27 cellular contexts compared by ENCODE assay signal in genomic region chr10:6464862-6465430, GRCh38.
DNase-seq lines count a peak whose midpoint lies in the region; ATAC-seq and TF ChIP-seq lines count a peak whose summit lies in the region.
"Had no signal": no experiment of that assay in that cellular context is flagged by ENCODE, and none has a peak within 500 bp of the region (broad histone marks: within the 10 kb centered on the region; RNA-seq: fewer than 3 reads in every experiment).

No MANE protein-coding gene starts in this region.

- H3K4me2 ChIP-seq in GM23338 = no peak overlapping the region

- H3K9me2 ChIP-seq in GM23338 (ENCODE audit: insufficient read depth) = 0 out of 2 replicates have a peak, but pooled peaks cover 7% of the 10 kb centered on the region

- WGBS in adrenal gland, 4 donors = 81 to 89% (median 85%) methylated on average over 9 of the region's 9 CpGs

- H3K27ac ChIP-seq in adrenal gland (no peak overlapping the region), brain microvascular endothelial cell (no peak overlapping the region), GM23338 (ENCODE audit: low read depth) (no peak overlapping the region)
- H3K27ac ChIP-seq: neutrophil, prostate gland, testis, vagina had no signal

- no peak overlapping the region for H3K4me3 Mint-ChIP-seq in activated CD8-positive, alpha-beta memory T cell treated with anti-CD3 and anti-CD28 coated beads, Interleukin-2, amount 10 ng/mL, durations not matched to agents 7 days and 5 days
- H3K4me3 Mint-ChIP-seq in activated CD8-positive, alpha-beta T cell treated with anti-CD3 and anti-CD28 coated beads, Interleukin-2, amount 10 ng/mL, durations not matched to agents 7 days and 5 days = no peak overlapping the region
- peak overlapping the region in 2 of 3 experiments; percentile 7 to 36 for H3K4me3 Mint-ChIP-seq in nephron
- no peak overlapping the region for H3K4me3 Mint-ChIP-seq in GM23338
- H3K4me3 Mint-ChIP-seq: central memory CD8-positive, alpha-beta T cell had no signal

- TF ChIP-seq CTCF in nephron (IDR thresholded peaks at IDR 0.05; ENCODE audit: unreplicated experiment in 3 of 3) = no peak
- no peak for TF ChIP-seq CTCF in adrenal gland (IDR thresholded peaks at IDR 0.05)
- TF ChIP-seq CTCF in brain microvascular endothelial cell (IDR thresholded peaks at IDR 0.05; ENCODE audit: low read depth, low read length, missing control alignments) = no peak
- no peak for TF ChIP-seq CTCF in GM23338 (conservative IDR thresholded peaks at IDR 0.05; ENCODE audit: low read depth in 2 of 2)

- H3K4me3 ChIP-seq in adrenal gland = no peak overlapping the region
- H3K4me3 ChIP-seq in brain microvascular endothelial cell (ENCODE audit: low read depth, low read length) = no peak overlapping the region
- H3K4me3 ChIP-seq in GM23338 = no peak overlapping the region
- H3K4me3 ChIP-seq: prostate gland, testis, vagina had no signal

- peaks cover 9% of the 10 kb centered on the region for H3K9me3 Mint-ChIP-seq in activated CD8-positive, alpha-beta memory T cell treated with anti-CD3 and anti-CD28 coated beads, Interleukin-2, amount 10 ng/mL, durations not matched to agents 7 days and 5 days (ENCODE audit: low read depth)
- H3K9me3 Mint-ChIP-seq in activated CD8-positive, alpha-beta T cell treated with anti-CD3 and anti-CD28 coated beads, Interleukin-2, amount 10 ng/mL, durations not matched to agents 7 days and 5 days (ENCODE audit: insufficient read depth) = peaks cover 4% of the 10 kb centered on the region
- H3K9me3 Mint-ChIP-seq in nephron = peaks cover 5% of the 10 kb centered on the region
- H3K9me3 Mint-ChIP-seq in GM23338 = peaks cover 4% of the 10 kb centered on the region
- H3K9me3 Mint-ChIP-seq: central memory CD8-positive, alpha-beta T cell had no signal

- ATAC-seq in activated CD8-positive, alpha-beta memory T cell treated with anti-CD3 and anti-CD28 coated beads, Interleukin-2, amount 10 ng/mL, durations not matched to agents 7 days and 5 days = no peak
- ATAC-seq in GM18511 (IDR thresholded peaks at IDR 0.05; ENCODE audit: unreplicated experiment) (peak; percentile 8), GM23338 (no peak)
- ATAC-seq in activated CD8-positive, alpha-beta T cell treated with anti-CD3 and anti-CD28 coated beads, Interleukin-2, amount 10 ng/mL, durations not matched to agents 7 days and 5 days = no peak

- no peaks in the 10 kb centered on the region for H3K36me3 ChIP-seq in adrenal gland (replicated peaks in 1 of 2)
- no peaks in the 10 kb centered on the region for H3K36me3 ChIP-seq in brain microvascular endothelial cell (replicated peaks)
- H3K36me3 ChIP-seq in GM23338 (ENCODE audit: insufficient read depth) = peaks cover 12% of the 10 kb centered on the region; the same call in 1 of the 2 replicates
- H3K36me3 ChIP-seq: BE2C, neutrophil, prostate gland, vagina had no signal

- no peaks in the 10 kb centered on the region for H3K9me3 ChIP-seq in adrenal gland (replicated peaks in 1 of 3)
- H3K9me3 ChIP-seq: BE2C, Caco-2, neutrophil, prostate gland, testis, vagina had no signal

- intact Hi-C loops in adrenal gland (cut with DNase I) = no loop called here

- no peak for TF ChIP-seq POLR2A in adrenal gland (IDR thresholded peaks at IDR 0.05)

- POLR2A ChIA-PET in activated CD8-positive, alpha-beta T cell treated with anti-CD3 and anti-CD28 coated beads, Interleukin-2, amount 10 ng/mL, durations not matched to agents 7 days and 5 days (lab: Charles Lee) = interaction anchor here (1.3 kb wide), 1 partner anchor 17 kb away, joined by 5 read pairs; no protein-coding TSS in a partner anchor

- no peaks in the 10 kb centered on the region for H3F3A ChIP-seq in GM23338 (replicated peaks; ENCODE audit: low read depth)

- peak; percentile 40 for DNase-seq in activated CD8-positive, alpha-beta memory T cell treated with anti-CD3 and anti-CD28 coated beads, Interleukin-2, amount 50 U/mL, for 48 hours
- DNase-seq in activated CD8-positive, alpha-beta memory T cell treated with anti-CD3 and anti-CD28 coated beads, Interleukin-2, amount 10 ng/mL, durations not matched to agents 7 days and 5 days = no peak
- no peak for DNase-seq in activated CD8-positive, alpha-beta T cell treated with anti-CD3 and anti-CD28 coated beads, Interleukin-2, amount 10 ng/mL, durations not matched to agents 7 days and 5 days
- DNase-seq in adrenal gland = no peak
- no peak for DNase-seq in brain microvascular endothelial cell
- DNase-seq in GM23338 (ENCODE audit: low spot score) = no peak
- DNase-seq: activated T-cell treated with anti-CD3 and anti-CD28 coated beads, Interleukin-2, amount 50 U/mL, for 48 hours; BE2C; Caco-2; dermis blood vessel endothelial cell; DND-41; glutamatergic neuron; HCEC 1CT; kidney glomerular epithelial cell; NCI-H1048; NCI-H187 treated with DMSO at 0.1 percent for 48 hours; NCI-H774; RPMI8226; T-helper 1 cell; testis had no signal

- H3K27me3 ChIP-seq in adrenal gland (no peaks in the 10 kb centered on the region), brain microvascular endothelial cell (replicated peaks) (no peaks in the 10 kb centered on the region), GM23338 (ENCODE audit: insufficient read depth) (no peaks in the 10 kb centered on the region)
- H3K27me3 ChIP-seq: BE2C, neutrophil, testis, vagina had no signal

- H3K36me3 Mint-ChIP-seq in activated CD8-positive, alpha-beta memory T cell treated with anti-CD3 and anti-CD28 coated beads, Interleukin-2, amount 10 ng/mL, durations not matched to agents 7 days and 5 days = peaks cover 81% of the 10 kb centered on the region
- H3K36me3 Mint-ChIP-seq in activated CD8-positive, alpha-beta T cell treated with anti-CD3 and anti-CD28 coated beads, Interleukin-2, amount 10 ng/mL, durations not matched to agents 7 days and 5 days (ENCODE audit: low read depth) = peaks cover 85% of the 10 kb centered on the region
- peaks cover 21% of the 10 kb centered on the region for H3K36me3 Mint-ChIP-seq in nephron (ENCODE audit: low read depth)
- H3K36me3 Mint-ChIP-seq in GM23338 (ENCODE audit: low read depth) = peaks cover 30% of the 10 kb centered on the region

- no peaks in the 10 kb centered on the region for H3K27me3 Mint-ChIP-seq in activated CD8-positive, alpha-beta memory T cell treated with anti-CD3 and anti-CD28 coated beads, Interleukin-2, amount 10 ng/mL, durations not matched to agents 7 days and 5 days
- H3K27me3 Mint-ChIP-seq in activated CD8-positive, alpha-beta T cell treated with anti-CD3 and anti-CD28 coated beads, Interleukin-2, amount 10 ng/mL, durations not matched to agents 7 days and 5 days (ENCODE audit: low read depth) = no peaks in the 10 kb centered on the region
- H3K27me3 Mint-ChIP-seq in nephron (ENCODE audit: low read depth) (no peaks in the 10 kb centered on the region), GM23338 (ENCODE audit: insufficient read depth, low read depth, poor library complexity) (peaks cover 1% of the 10 kb centered on the region)
- H3K27me3 Mint-ChIP-seq: activated naive CD4-positive, alpha-beta T cell treated with anti-CD3 and anti-CD28 coated beads, Interleukin-2, amount 50 U/mL, for 24 hours; central memory CD8-positive, alpha-beta T cell had no signal

- CTCF ChIA-PET in activated CD8-positive, alpha-beta memory T cell treated with anti-CD3 and anti-CD28 coated beads, Interleukin-2, amount 10 ng/mL, durations not matched to agents 7 days and 5 days (lab: Charles Lee) = interaction anchor here (4.4 kb wide), 1 partner anchor 19 kb away, joined by 16 read pairs; no protein-coding TSS in a partner anchor
- CTCF ChIA-PET in activated CD8-positive, alpha-beta T cell treated with anti-CD3 and anti-CD28 coated beads, Interleukin-2, amount 10 ng/mL, durations not matched to agents 7 days and 5 days (lab: Charles Lee) = interaction anchor here (1.3 to 2.1 kb wide), 2 partner anchors 9 to 20 kb away, joined by 4 to 9 read pairs; no protein-coding TSS in a partner anchor

- H3K27ac Mint-ChIP-seq in activated CD8-positive, alpha-beta memory T cell treated with anti-CD3 and anti-CD28 coated beads, Interleukin-2, amount 10 ng/mL, durations not matched to agents 7 days and 5 days = no peak overlapping the region
- peak overlapping the region; percentile 10 for H3K27ac Mint-ChIP-seq in activated CD8-positive, alpha-beta T cell treated with anti-CD3 and anti-CD28 coated beads, Interleukin-2, amount 10 ng/mL, durations not matched to agents 7 days and 5 days
- peak overlapping the region; percentile 70 to 98 (median 85) for H3K27ac Mint-ChIP-seq in nephron
- H3K27ac Mint-ChIP-seq in GM23338 = no peak overlapping the region

- H3K79me2 ChIP-seq in GM23338 (replicated peaks; ENCODE audit: insufficient read depth) = no peaks in the 10 kb centered on the region

- H3K4me1 Mint-ChIP-seq in activated CD8-positive, alpha-beta memory T cell treated with anti-CD3 and anti-CD28 coated beads, Interleukin-2, amount 10 ng/mL, durations not matched to agents 7 days and 5 days = peaks cover 26% of the 10 kb centered on the region
- H3K4me1 Mint-ChIP-seq in activated CD8-positive, alpha-beta T cell treated with anti-CD3 and anti-CD28 coated beads, Interleukin-2, amount 10 ng/mL, durations not matched to agents 7 days and 5 days (ENCODE audit: low read depth) = peaks cover 28% of the 10 kb centered on the region
- H3K4me1 Mint-ChIP-seq in nephron (peaks cover 29% of the 10 kb centered on the region), GM23338 (peaks cover 15% of the 10 kb centered on the region; the same call in 2 of the 3 replicates)

- H4K20me1 ChIP-seq in GM23338 (replicated peaks; ENCODE audit: insufficient read depth) = no peaks in the 10 kb centered on the region; the same call in 1 of the 2 replicates

- no peaks in the 10 kb centered on the region for H3K4me1 ChIP-seq in adrenal gland (replicated peaks in 1 of 2)
- peaks cover 10% of the 10 kb centered on the region for H3K4me1 ChIP-seq in GM23338 (ENCODE audit: insufficient read depth)
- H3K4me1 ChIP-seq: BE2C, Caco-2, prostate gland, testis, vagina had no signal

- H2AFZ ChIP-seq in GM23338 = no peak overlapping the region

- in situ Hi-C loops in brain microvascular endothelial cell (cut with HindIII; ENCODE audit: low pct_ligation_motif_present, low sequenced_read_pairs) = no loop called here

Comparison
In these comparisons a context has a peak if more than half of its experiments do, and no peak if none do; other contexts are left out.
1. H3K27ac Mint-ChIP-seq: peak in activated CD8-positive, alpha-beta T cell treated with anti-CD3 and anti-CD28 coated beads, Interleukin-2, amount 10 ng/mL, durations not matched to agents 7 days and 5 days (single experiment) and nephron (3 of 3); none in activated CD8-positive, alpha-beta memory T cell treated with anti-CD3 and anti-CD28 coated beads, Interleukin-2, amount 10 ng/mL, durations not matched to agents 7 days and 5 days (single experiment) and GM23338 (single experiment).
2. H3K4me3 Mint-ChIP-seq: peak in nephron (2 of 3); none in activated CD8-positive, alpha-beta memory T cell treated with anti-CD3 and anti-CD28 coated beads, Interleukin-2, amount 10 ng/mL, durations not matched to agents 7 days and 5 days (single experiment), activated CD8-positive, alpha-beta T cell treated with anti-CD3 and anti-CD28 coated beads, Interleukin-2, amount 10 ng/mL, durations not matched to agents 7 days and 5 days (single experiment) and GM23338 (single experiment).